Comparison of ENCODE assay signal across 21 cellular contexts in the genomic region with DNA sequence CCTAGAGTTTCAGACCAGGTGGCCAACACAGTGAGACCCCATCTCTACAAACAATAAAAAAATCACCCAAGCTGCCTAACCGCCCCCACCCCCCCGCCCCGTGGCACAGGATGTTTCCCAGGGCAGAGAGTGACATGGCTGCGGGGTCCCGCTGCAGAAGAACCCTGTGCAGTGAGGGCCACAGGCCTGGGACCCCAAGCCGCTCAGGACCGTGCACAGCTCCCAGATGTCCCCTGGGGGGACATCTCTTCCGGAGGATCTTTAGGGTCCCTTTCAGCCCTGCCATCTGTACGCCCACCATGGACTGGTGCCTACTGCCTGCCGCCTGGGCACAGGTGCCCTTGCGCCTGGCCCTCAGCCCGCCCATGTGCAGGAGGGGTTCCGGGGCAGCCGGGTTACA.
"Had no signal": no experiment of that assay in that cellular context is flagged by ENCODE, and none has a peak within 500 bp of the region (broad histone marks: within the 10 kb centered on the region; RNA-seq: fewer than 3 reads in every experiment).

No MANE protein-coding gene starts in this region.

- H3K27me3 ChIP-seq: MG63 had no signal

- H3K4me1 Mint-ChIP-seq: activated B cell treated with CpG ODN at 0.5 μM for 24 hours; activated CD4-positive, alpha-beta memory T cell treated with anti-CD3 and anti-CD28 coated beads, Interleukin-2, amount 10 ng/mL, durations not matched to agents 7 days and 5 days; activated CD4-positive, alpha-beta T cell treated with anti-CD3 and anti-CD28 coated beads, Interleukin-2, amount 10 ng/mL, durations not matched to agents 7 days and 5 days; activated T-helper 17 cell treated with anti-CD3 and anti-CD28 coated beads, Interleukin-2, amount 50 U/mL, for 72 hours had no signal

- H3K27ac Mint-ChIP-seq: activated B cell treated with CpG ODN at 0.5 μM for 24 hours; activated CD4-positive, alpha-beta memory T cell treated with anti-CD3 and anti-CD28 coated beads, Interleukin-2, amount 10 ng/mL, durations not matched to agents 7 days and 5 days; activated CD4-positive, alpha-beta T cell treated with anti-CD3 and anti-CD28 coated beads, Interleukin-2, amount 10 ng/mL, durations not matched to agents 7 days and 5 days; activated T-cell treated with anti-CD3 and anti-CD28 coated beads, Interleukin-2, amount 50 U/mL, for 24 hours; activated T-helper 17 cell treated with anti-CD3 and anti-CD28 coated beads, Interleukin-2, amount 50 U/mL, for 72 hours; T-helper 17 cell had no signal

- H3K4me3 Mint-ChIP-seq: activated B cell treated with CpG ODN at 0.5 μM for 24 hours; activated CD4-positive, alpha-beta memory T cell treated with anti-CD3 and anti-CD28 coated beads, Interleukin-2, amount 10 ng/mL, durations not matched to agents 7 days and 5 days; activated CD4-positive, alpha-beta T cell treated with anti-CD3 and anti-CD28 coated beads, Interleukin-2, amount 10 ng/mL, durations not matched to agents 7 days and 5 days; activated T-cell treated with anti-CD3 and anti-CD28 coated beads, Interleukin-2, amount 50 U/mL, for 24 hours; activated T-helper 17 cell treated with anti-CD3 and anti-CD28 coated beads, Interleukin-2, amount 50 U/mL, for 72 hours; T-helper 17 cell had no signal

- H3K4me1 ChIP-seq: breast epithelium had no signal

- H3K27ac ChIP-seq: breast epithelium had no signal

- H3K9me3 ChIP-seq: MG63 had no signal

- H3K9me3 Mint-ChIP-seq: activated B cell treated with CpG ODN at 0.5 μM for 24 hours; activated CD4-positive, alpha-beta memory T cell treated with anti-CD3 and anti-CD28 coated beads, Interleukin-2, amount 10 ng/mL, durations not matched to agents 7 days and 5 days; activated CD4-positive, alpha-beta T cell treated with anti-CD3 and anti-CD28 coated beads, Interleukin-2, amount 10 ng/mL, durations not matched to agents 7 days and 5 days; activated T-cell treated with anti-CD3 and anti-CD28 coated beads, Interleukin-2, amount 50 U/mL, for 24 hours; activated T-helper 17 cell treated with anti-CD3 and anti-CD28 coated beads, Interleukin-2, amount 50 U/mL, for 72 hours had no signal

- H3K27me3 Mint-ChIP-seq: activated CD4-positive, alpha-beta T cell treated with anti-CD3 and anti-CD28 coated beads, Interleukin-2, amount 10 ng/mL, durations not matched to agents 7 days and 5 days had no signal

- H3K4me3 ChIP-seq: breast epithelium, MG63 had no signal

- H3K36me3 ChIP-seq: breast epithelium, MG63 had no signal

- DNase-seq: activated B cell treated with CpG ODN at 0.5 μM for 24 hours; activated CD4-positive, alpha-beta memory T cell treated with anti-CD3 and anti-CD28 coated beads, Interleukin-2, amount 10 ng/mL, durations not matched to agents 7 days and 5 days; activated CD4-positive, alpha-beta T cell treated with anti-CD3 and anti-CD28 coated beads for 1 hour; activated CD4-positive, alpha-beta T cell treated with anti-CD3 and anti-CD28 coated beads, Interleukin-2, amount 10 ng/mL, durations not matched to agents 7 days and 5 days; activated naive CD4-positive, alpha-beta T cell treated with anti-CD3 and anti-CD28 coated beads, Interleukin-2, amount 50 U/mL, for 16 hours; activated T-cell treated with anti-CD3 and anti-CD28 coated beads, Interleukin-2, amount 50 U/mL, for 24 hours; MG63; MV-4-11; NCI-H1092 treated with DMSO at 0.1 percent for 48 hours; NCI-H1417 treated with DMSO at 0.1 percent for 48 hours; NCI-H1694 treated with DMSO at 0.1 percent for 48 hours; NCI-H2029 treated with DMSO at 0.1 percent for 48 hours; NCI-H345; NCI-H510A; NCI-H526 treated with DMSO at 0.1 percent for 48 hours; NCI-H82; SIG-M5; T-helper 17 cell; T-helper 9 cell had no signal
